21 cellular contexts compared by ENCODE assay signal in genomic region chrX:44674906-44675305, GRCh38.
DNase-seq lines count a peak whose midpoint lies in the region; TF ChIP-seq lines count a peak whose summit lies in the region.
"Had no signal": no experiment of that assay in that cellular context is flagged by ENCODE, and none has a peak within 500 bp of the region (broad histone marks: within the 10 kb centered on the region; RNA-seq: fewer than 3 reads in every experiment).

No MANE protein-coding gene starts in this region.

- H3K79me2 ChIP-seq in osteoblast (ENCODE audit: insufficient read depth, low read length) (no peaks in the 10 kb centered on the region), mesendoderm (ENCODE audit: control insufficient read depth, insufficient read depth, low read length) (no peaks in the 10 kb centered on the region)

- H2BK5ac ChIP-seq in mesendoderm (ENCODE audit: low read length), result no peak overlapping the region

- peaks cover 4% of the 10 kb centered on the region for H3K27me3 ChIP-seq in osteoblast (ENCODE audit: insufficient read depth, low read length)
- H3K27me3 ChIP-seq in mesendoderm (ENCODE audit: insufficient read depth, low read length, poor library complexity), result no peaks in the 10 kb centered on the region
- H3K27me3 ChIP-seq: body of pancreas, neutrophil, tibial artery had no signal

- DNase-seq in NCI-H345 (lab: John Stamatoyannopoulos, UW), result peak; percentile 2
- no peak for DNase-seq in NCI-H345 treated with DMSO at 0.1 percent for 48 hours (lab: John Stamatoyannopoulos, UW; ENCODE audit: unreplicated experiment)
- DNase-seq in NCI-H1694 treated with DMSO at 0.1 percent for 48 hours (lab: John Stamatoyannopoulos, UW), result peak; percentile 71
- peak; percentile 27 for DNase-seq in cerebellum (ENCODE audit: low spot score)
- DNase-seq in osteoblast (ENCODE audit: insufficient read length, low spot score, missing footprints), result no peak
- no peak for DNase-seq in stimulated activated naive CD4-positive, alpha-beta T cell treated with Interleukin-2 at 50 U/mL for 16 hours (lab: John Stamatoyannopoulos, UW)
- DNase-seq in mesendoderm, result no peak
- DNase-seq in substantia nigra (lab: John Stamatoyannopoulos, UW), result no peak
- DNase-seq: activated CD4-positive, alpha-beta T cell treated with anti-CD3 and anti-CD28 coated beads, Interleukin-2, amount 50 U/mL, for 48 hours; activated CD4-positive, CD25-positive, alpha-beta regulatory T cell treated with anti-CD3 and anti-CD28 coated beads, Interleukin-2, amount 50 U/mL, for 72 hours; activated naive CD4-positive, alpha-beta T cell treated with anti-CD3 and anti-CD28 coated beads for 36 hours; CD8-positive, alpha-beta T cell; H7; NCI-H526 treated with DMSO at 0.1 percent for 48 hours; stimulated activated CD4-positive, alpha-beta T cell treated with anti-CD3 and anti-CD28 coated beads, Interleukin-2, amount 100 ng/mL, for 24 hours; stimulated activated naive CD8-positive, alpha-beta T cell treated with anti-CD3 and anti-CD28 coated beads, Interleukin-15, amount 100 ng/mL, for 72 hours; tibial artery had no signal

- no CpG with 5 or more reads among the region's 2 CpGs for WGBS in mesendoderm (ENCODE audit: extremely low coverage, insufficient coverage, low lambda C conversion rate)

- no peak overlapping the region for H4K8ac ChIP-seq in mesendoderm (ENCODE audit: low read depth, low read length)

- H3K79me1 ChIP-seq in mesendoderm (ENCODE audit: low read length), result no peaks in the 10 kb centered on the region

- H3K9ac ChIP-seq in mesendoderm (ENCODE audit: low read length), result no peak overlapping the region

- peak overlapping the region; percentile 33 for H3K27ac ChIP-seq in osteoblast (ENCODE audit: low read depth, low read length)
- no peak overlapping the region for H3K27ac ChIP-seq in mesendoderm (ENCODE audit: low read depth, low read length)
- no peak overlapping the region for H3K27ac ChIP-seq in substantia nigra (ENCODE audit: low read depth, low read length, poor library complexity, severe bottlenecking)
- H3K27ac ChIP-seq: body of pancreas, HL-60, neutrophil, tibial artery had no signal

- H3K4me2 ChIP-seq in osteoblast (ENCODE audit: insufficient read depth, low read length) (peak overlapping the region; percentile 40), mesendoderm (ENCODE audit: low read length) (no peak overlapping the region)

- peak overlapping the region; percentile 42 for H2AFZ ChIP-seq in osteoblast (ENCODE audit: low read length)

- H3K36me3 ChIP-seq in osteoblast (ENCODE audit: insufficient read depth, low read length) (no peaks in the 10 kb centered on the region), mesendoderm (ENCODE audit: control insufficient read depth, insufficient read depth, low read length) (no peaks in the 10 kb centered on the region)
- H3K36me3 ChIP-seq: neutrophil, tibial artery had no signal

- H3K4ac ChIP-seq in mesendoderm (ENCODE audit: low read depth, low read length), result no peak overlapping the region

- no peak overlapping the region for H2AK5ac ChIP-seq in mesendoderm (ENCODE audit: low read length)

- TF ChIP-seq CTCF in osteoblast (IDR thresholded peaks at IDR 0.05; ENCODE audit: extremely low read depth, low read depth, low read length), result no peak

- H3K56ac ChIP-seq in mesendoderm (ENCODE audit: low read length), result no peak overlapping the region

- H3K4me1 ChIP-seq in osteoblast (ENCODE audit: insufficient read depth, low read length) (peaks cover 7% of the 10 kb centered on the region), mesendoderm (ENCODE audit: control insufficient read depth, low read depth, low read length) (no peaks in the 10 kb centered on the region)
- H3K4me1 ChIP-seq: body of pancreas, tibial artery had no signal

- no peak overlapping the region for H4K5ac ChIP-seq in mesendoderm (ENCODE audit: low read length)

- H3K23ac ChIP-seq in mesendoderm (ENCODE audit: low read length), result no peak overlapping the region

- no peaks in the 10 kb centered on the region for H4K20me1 ChIP-seq in osteoblast (ENCODE audit: insufficient read depth, low read length)

- H3K4me3 ChIP-seq in osteoblast (ENCODE audit: insufficient read depth, low read length) (no peak overlapping the region), mesendoderm (ENCODE audit: low read length) (no peak overlapping the region)
- H3K4me3 ChIP-seq: body of pancreas, GM12878, tibial artery had no signal

- no peaks in the 10 kb centered on the region for H3K9me3 ChIP-seq in osteoblast (ENCODE audit: low read depth, low read length)
- H3K9me3 ChIP-seq: body of pancreas, neutrophil, tibial artery had no signal

- no peak overlapping the region for H3K18ac ChIP-seq in mesendoderm (ENCODE audit: low read length)

- no peak overlapping the region for H2BK120ac ChIP-seq in mesendoderm (ENCODE audit: low read depth, low read length)

- H2BK15ac ChIP-seq in mesendoderm (replicated peaks; ENCODE audit: low read depth), result no peak overlapping the region

Comparison
In these comparisons a context has a peak if more than half of its experiments do, and no peak if none do; other contexts are left out.
1. DNase-seq: peak in NCI-H345 (single experiment), NCI-H1694 treated with DMSO at 0.1 percent for 48 hours (single experiment) and cerebellum (single experiment); none in NCI-H345 treated with DMSO at 0.1 percent for 48 hours (single experiment), osteoblast (single experiment), stimulated activated naive CD4-positive, alpha-beta T cell treated with Interleukin-2 at 50 U/mL for 16 hours (single experiment), mesendoderm (single experiment) and substantia nigra (0 of 49).